ENCODE assay signal across 35 cellular contexts in genomic region chr18:45151645-45152044, GRCh38.
"Had no signal": no experiment of that assay in that cellular context is flagged by ENCODE, and none has a peak within 500 bp of the region (broad histone marks: within the 10 kb centered on the region; RNA-seq: fewer than 3 reads in every experiment).

No MANE protein-coding gene starts in this region.

- H3K9ac ChIP-seq: KMS-11 had no signal

- H3K27ac ChIP-seq: KMS-11 had no signal

- DNase-seq: Karpas-422, Kasumi-1, KBM-7, KG1, MG63, MM.1S, MV-4-11, NCI-H1048, NCI-H1092, NCI-H1092 treated with DMSO at 0.1 percent for 48 hours, NCI-H1105, NCI-H1105 treated with DMSO at 0.1 percent for 48 hours, NCI-H1417, NCI-H1417 treated with DMSO at 0.1 percent for 48 hours, NCI-H1436, NCI-H1436 treated with DMSO at 0.1 percent for 48 hours, NCI-H146, NCI-H1694, NCI-H1694 treated with DMSO at 0.1 percent for 48 hours, NCI-H187, NCI-H187 treated with DMSO at 0.1 percent for 48 hours, NCI-H1930, NCI-H2029, NCI-H2029 treated with DMSO at 0.1 percent for 48 hours, NCI-H2081, NCI-H2081 treated with DMSO at 0.1 percent for 48 hours, NCI-H2107, NCI-H2171, NCI-H2171 treated with DMSO at 0.1 percent for 48 hours, NCI-H2227 treated with DMSO at 0.1 percent for 48 hours, NCI-H226, NCI-H345, NCI-H446, NCI-H446 treated with DMSO at 0.1 percent for 48 hours had no signal

- H3K36me3 ChIP-seq: MG63 had no signal

- H3K4me3 ChIP-seq: MG63 had no signal

- H3K9me3 ChIP-seq: MG63 had no signal

- H3K4me2 ChIP-seq: KMS-11 had no signal

- H3K27me3 ChIP-seq: MG63 had no signal
